In the genomic region with DNA sequence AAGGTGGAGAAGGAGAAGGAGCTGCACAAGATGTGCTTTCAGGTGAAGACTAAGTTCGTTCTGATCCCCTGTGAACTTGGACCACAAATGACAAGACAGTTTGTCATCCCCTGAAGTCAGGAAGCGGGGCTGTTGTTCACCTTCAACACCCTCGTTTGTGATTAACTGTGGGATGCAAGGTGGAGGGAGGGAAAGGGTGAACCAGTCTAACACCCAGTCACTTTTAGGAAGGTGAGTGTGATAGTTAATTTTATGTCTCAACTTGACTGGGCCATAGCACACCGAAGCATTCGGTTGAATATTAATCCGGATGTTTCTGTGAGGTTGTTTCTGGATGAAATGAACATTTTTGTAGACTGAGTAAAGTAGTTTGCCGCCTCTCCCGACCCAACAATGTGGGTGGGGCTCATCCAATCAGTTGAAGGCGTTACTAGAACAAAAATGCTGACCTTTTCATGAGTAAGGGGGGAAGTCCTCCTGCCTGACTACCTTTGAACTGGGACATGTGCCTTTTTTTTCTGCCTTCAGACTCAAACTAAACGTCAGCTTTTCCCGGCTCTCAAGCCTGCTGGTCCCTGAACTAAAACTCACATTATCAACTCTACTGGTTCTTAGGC, we compare ENCODE assay signal across 1 cellular context.
TF ChIP-seq lines count a peak whose summit lies in the region.

No MANE protein-coding gene starts in this region.

TF ChIP-seq in GM23338, 12 proteins besides CTCF, POLR2A, EP300 and RAD21 (continued from another document):
- TF ChIP-seq, protein P1, sequence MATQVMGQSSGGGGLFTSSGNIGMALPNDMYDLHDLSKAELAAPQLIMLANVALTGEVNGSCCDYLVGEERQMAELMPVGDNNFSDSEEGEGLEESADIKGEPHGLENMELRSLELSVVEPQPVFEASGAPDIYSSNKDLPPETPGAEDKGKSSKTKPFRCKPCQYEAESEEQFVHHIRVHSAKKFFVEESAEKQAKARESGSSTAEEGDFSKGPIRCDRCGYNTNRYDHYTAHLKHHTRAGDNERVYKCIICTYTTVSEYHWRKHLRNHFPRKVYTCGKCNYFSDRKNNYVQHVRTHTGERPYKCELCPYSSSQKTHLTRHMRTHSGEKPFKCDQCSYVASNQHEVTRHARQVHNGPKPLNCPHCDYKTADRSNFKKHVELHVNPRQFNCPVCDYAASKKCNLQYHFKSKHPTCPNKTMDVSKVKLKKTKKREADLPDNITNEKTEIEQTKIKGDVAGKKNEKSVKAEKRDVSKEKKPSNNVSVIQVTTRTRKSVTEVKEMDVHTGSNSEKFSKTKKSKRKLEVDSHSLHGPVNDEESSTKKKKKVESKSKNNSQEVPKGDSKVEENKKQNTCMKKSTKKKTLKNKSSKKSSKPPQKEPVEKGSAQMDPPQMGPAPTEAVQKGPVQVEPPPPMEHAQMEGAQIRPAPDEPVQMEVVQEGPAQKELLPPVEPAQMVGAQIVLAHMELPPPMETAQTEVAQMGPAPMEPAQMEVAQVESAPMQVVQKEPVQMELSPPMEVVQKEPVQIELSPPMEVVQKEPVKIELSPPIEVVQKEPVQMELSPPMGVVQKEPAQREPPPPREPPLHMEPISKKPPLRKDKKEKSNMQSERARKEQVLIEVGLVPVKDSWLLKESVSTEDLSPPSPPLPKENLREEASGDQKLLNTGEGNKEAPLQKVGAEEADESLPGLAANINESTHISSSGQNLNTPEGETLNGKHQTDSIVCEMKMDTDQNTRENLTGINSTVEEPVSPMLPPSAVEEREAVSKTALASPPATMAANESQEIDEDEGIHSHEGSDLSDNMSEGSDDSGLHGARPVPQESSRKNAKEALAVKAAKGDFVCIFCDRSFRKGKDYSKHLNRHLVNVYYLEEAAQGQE (IDR thresholded peaks at IDR 0.05; ENCODE audit: unreplicated experiment), result no peak
- TF ChIP-seq JUNB (IDR thresholded peaks at IDR 0.05; ENCODE audit: unreplicated experiment) (no peak), ZNF331 (CRISPR knock-in tag; IDR thresholded peaks at IDR 0.05; ENCODE audit: low read depth) (no peak), STAT1 (IDR thresholded peaks at IDR 0.05; ENCODE audit: unreplicated experiment) (no peak), NANOG (IDR thresholded peaks at IDR 0.05; ENCODE audit: borderline replicate concordance) (no peak), ZNF114 (CRISPR knock-in tag; IDR thresholded peaks at IDR 0.05) (no peak), EZH2phosphoT487 (IDR thresholded peaks at IDR 0.05; ENCODE audit: unreplicated experiment) (no peak), CREB1 (CRISPR knock-in tag; IDR thresholded peaks at IDR 0.05; ENCODE audit: low read depth) (no peak)
- TF ChIP-seq, protein P2, sequence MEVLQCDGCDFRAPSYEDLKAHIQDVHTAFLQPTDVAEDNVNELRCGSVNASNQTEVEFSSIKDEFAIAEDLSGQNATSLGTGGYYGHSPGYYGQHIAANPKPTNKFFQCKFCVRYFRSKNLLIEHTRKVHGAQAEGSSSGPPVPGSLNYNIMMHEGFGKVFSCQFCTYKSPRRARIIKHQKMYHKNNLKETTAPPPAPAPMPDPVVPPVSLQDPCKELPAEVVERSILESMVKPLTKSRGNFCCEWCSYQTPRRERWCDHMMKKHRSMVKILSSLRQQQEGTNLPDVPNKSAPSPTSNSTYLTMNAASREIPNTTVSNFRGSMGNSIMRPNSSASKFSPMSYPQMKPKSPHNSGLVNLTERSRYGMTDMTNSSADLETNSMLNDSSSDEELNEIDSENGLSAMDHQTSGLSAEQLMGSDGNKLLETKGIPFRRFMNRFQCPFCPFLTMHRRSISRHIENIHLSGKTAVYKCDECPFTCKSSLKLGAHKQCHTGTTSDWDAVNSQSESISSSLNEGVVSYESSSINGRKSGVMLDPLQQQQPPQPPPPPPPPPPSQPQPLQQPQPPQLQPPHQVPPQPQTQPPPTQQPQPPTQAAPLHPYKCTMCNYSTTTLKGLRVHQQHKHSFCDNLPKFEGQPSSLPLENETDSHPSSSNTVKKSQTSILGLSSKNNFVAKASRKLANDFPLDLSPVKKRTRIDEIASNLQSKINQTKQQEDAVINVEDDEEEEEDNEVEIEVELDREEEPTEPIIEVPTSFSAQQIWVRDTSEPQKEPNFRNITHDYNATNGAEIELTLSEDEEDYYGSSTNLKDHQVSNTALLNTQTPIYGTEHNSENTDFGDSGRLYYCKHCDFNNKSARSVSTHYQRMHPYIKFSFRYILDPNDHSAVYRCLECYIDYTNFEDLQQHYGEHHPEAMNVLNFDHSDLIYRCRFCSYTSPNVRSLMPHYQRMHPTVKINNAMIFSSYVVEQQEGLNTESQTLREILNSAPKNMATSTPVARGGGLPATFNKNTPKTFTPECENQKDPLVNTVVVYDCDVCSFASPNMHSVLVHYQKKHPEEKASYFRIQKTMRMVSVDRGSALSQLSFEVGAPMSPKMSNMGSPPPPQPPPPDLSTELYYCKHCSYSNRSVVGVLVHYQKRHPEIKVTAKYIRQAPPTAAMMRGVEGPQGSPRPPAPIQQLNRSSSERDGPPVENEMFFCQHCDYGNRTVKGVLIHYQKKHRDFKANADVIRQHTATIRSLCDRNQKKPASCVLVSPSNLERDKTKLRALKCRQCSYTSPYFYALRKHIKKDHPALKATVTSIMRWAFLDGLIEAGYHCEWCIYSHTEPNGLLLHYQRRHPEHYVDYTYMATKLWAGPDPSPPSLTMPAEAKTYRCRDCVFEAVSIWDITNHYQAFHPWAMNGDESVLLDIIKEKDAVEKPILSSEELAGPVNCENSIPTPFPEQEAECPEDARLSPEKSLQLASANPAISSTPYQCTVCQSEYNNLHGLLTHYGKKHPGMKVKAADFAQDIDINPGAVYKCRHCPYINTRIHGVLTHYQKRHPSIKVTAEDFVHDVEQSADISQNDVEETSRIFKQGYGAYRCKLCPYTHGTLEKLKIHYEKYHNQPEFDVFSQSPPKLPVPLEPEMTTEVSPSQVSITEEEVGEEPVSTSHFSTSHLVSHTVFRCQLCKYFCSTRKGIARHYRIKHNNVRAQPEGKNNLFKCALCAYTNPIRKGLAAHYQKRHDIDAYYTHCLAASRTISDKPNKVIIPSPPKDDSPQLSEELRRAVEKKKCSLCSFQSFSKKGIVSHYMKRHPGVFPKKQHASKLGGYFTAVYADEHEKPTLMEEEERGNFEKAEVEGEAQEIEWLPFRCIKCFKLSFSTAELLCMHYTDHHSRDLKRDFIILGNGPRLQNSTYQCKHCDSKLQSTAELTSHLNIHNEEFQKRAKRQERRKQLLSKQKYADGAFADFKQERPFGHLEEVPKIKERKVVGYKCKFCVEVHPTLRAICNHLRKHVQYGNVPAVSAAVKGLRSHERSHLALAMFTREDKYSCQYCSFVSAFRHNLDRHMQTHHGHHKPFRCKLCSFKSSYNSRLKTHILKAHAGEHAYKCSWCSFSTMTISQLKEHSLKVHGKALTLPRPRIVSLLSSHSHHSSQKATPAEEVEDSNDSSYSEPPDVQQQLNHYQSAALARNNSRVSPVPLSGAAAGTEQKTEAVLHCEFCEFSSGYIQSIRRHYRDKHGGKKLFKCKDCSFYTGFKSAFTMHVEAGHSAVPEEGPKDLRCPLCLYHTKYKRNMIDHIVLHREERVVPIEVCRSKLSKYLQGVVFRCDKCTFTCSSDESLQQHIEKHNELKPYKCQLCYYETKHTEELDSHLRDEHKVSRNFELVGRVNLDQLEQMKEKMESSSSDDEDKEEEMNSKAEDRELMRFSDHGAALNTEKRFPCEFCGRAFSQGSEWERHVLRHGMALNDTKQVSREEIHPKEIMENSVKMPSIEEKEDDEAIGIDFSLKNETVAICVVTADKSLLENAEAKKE (CRISPR knock-in tag; IDR thresholded peaks at IDR 0.05), result no peak
- TF ChIP-seq, protein P3, sequence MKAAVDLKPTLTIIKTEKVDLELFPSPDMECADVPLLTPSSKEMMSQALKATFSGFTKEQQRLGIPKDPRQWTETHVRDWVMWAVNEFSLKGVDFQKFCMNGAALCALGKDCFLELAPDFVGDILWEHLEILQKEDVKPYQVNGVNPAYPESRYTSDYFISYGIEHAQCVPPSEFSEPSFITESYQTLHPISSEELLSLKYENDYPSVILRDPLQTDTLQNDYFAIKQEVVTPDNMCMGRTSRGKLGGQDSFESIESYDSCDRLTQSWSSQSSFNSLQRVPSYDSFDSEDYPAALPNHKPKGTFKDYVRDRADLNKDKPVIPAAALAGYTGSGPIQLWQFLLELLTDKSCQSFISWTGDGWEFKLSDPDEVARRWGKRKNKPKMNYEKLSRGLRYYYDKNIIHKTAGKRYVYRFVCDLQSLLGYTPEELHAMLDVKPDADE (IDR thresholded peaks at IDR 0.05), result no peak
